In the genomic region with DNA sequence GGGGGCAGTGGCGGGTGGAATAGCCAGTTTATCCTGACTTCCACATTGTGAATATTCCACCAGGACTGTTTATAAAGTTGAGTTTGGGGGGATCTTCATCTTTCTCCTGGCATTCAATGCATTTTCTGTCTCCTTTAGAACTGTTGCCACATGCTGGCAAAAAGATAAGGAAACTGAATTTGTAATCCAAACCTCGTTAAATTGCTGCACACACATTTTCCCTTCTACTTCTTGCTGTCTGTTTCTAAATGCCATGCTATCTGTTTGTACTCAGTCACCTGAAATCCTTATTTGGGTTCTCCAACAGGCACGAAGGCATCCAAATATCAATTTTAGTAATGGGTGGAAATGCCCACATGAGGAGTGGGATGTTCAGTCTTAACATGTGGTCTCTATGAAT, we compare ENCODE assay signal across 11 cellular contexts.
A peak's percentile ranks its signal among the peaks of the same experiment; 100 is the strongest.
DNase-seq lines count a peak whose midpoint lies in the region; ATAC-seq and TF ChIP-seq lines count a peak whose summit lies in the region.
"Had no signal": no experiment of that assay in that cellular context is flagged by ENCODE, and none has a peak within 500 bp of the region (broad histone marks: within the 10 kb centered on the region; RNA-seq: fewer than 3 reads in every experiment).

No MANE protein-coding gene starts in this region.

- WGBS in gastroesophageal sphincter (ENCODE audit: low coverage in 1 of 2), 2 donors: 32 to 41% methylated on average over 3 of the region's 3 CpGs
- 37 to 41% (median 41%) methylated on average over 3 of the region's 3 CpGs for WGBS in psoas muscle, 3 donors

- no peak for DNase-seq in AG10803 (ENCODE audit: low read depth)
- DNase-seq in SJCRH30: no peak
- no peak for DNase-seq in psoas muscle
- no peak for DNase-seq in head of caudate nucleus
- no peak for DNase-seq in NCI-H2081 (lab: John Stamatoyannopoulos, UW)
- DNase-seq: WERI-Rb-1 had no signal

- no peak for TF ChIP-seq CTCF in AG10803 (conservative IDR thresholded peaks at IDR 0.05; ENCODE audit: low read length)
- no peak for TF ChIP-seq CTCF in gastroesophageal sphincter (IDR thresholded peaks at IDR 0.05)
- TF ChIP-seq CTCF in psoas muscle (IDR thresholded peaks at IDR 0.05): no peak

- H3K9me3 ChIP-seq in SJCRH30 (replicated peaks): no peaks in the 10 kb centered on the region
- no peaks in the 10 kb centered on the region for H3K9me3 ChIP-seq in gastroesophageal sphincter
- no peaks in the 10 kb centered on the region for H3K9me3 ChIP-seq in psoas muscle

- ATAC-seq in gastroesophageal sphincter (peak; percentile 7), psoas muscle (peak in 1 of 4 donors; percentile 16), HG02852 (IDR thresholded peaks at IDR 0.05; ENCODE audit: unreplicated experiment) (no peak), GM19455 (IDR thresholded peaks at IDR 0.05; ENCODE audit: unreplicated experiment) (no peak)
- ATAC-seq: activated T-helper 17 cell treated with anti-CD3 and anti-CD28 coated beads, Interleukin-2, amount 50 U/mL, for 72 hours had no signal

- no peaks in the 10 kb centered on the region for H3K36me3 ChIP-seq in SJCRH30
- H3K36me3 ChIP-seq in gastroesophageal sphincter: no peaks in the 10 kb centered on the region
- no peaks in the 10 kb centered on the region for H3K36me3 ChIP-seq in psoas muscle (ENCODE audit: insufficient read depth in 1 of 2, low read depth in 1 of 2)
- H3K36me3 ChIP-seq: WERI-Rb-1 had no signal

- H3K4me3 ChIP-seq in AG10803 (ENCODE audit: low read length): peak overlapping the region; percentile 2; the same call in 1 of the 2 replicates
- no peak overlapping the region for H3K4me3 ChIP-seq in SJCRH30
- no peak overlapping the region for H3K4me3 ChIP-seq in gastroesophageal sphincter
- H3K4me3 ChIP-seq in psoas muscle: no peak overlapping the region

- H3K27me3 ChIP-seq in SJCRH30 (no peaks in the 10 kb centered on the region), gastroesophageal sphincter (no peaks in the 10 kb centered on the region), psoas muscle (ENCODE audit: insufficient read depth in 3 of 3, low read length in 2 of 3) (no peaks in the 10 kb centered on the region)

- peak overlapping the region; percentile 61 for H3K27ac ChIP-seq in SJCRH30
- H3K27ac ChIP-seq in gastroesophageal sphincter: peak overlapping the region; percentile 87 to 93 (median 88)
- peak overlapping the region; percentile 58 for H3K27ac ChIP-seq in psoas muscle
- H3K27ac ChIP-seq: C4-2B, WERI-Rb-1 had no signal

- no peak for TF ChIP-seq POLR2A in gastroesophageal sphincter (IDR thresholded peaks at IDR 0.05)

- TF ChIP-seq EP300 in gastroesophageal sphincter (IDR thresholded peaks at IDR 0.05): no peak

- intact Hi-C loops in psoas muscle (cut with DNase I): no loop called here
- intact Hi-C loops in head of caudate nucleus (cut with DNase I): no loop called here

- peaks cover 31% of the 10 kb centered on the region for H3K4me1 ChIP-seq in SJCRH30
- H3K4me1 ChIP-seq in gastroesophageal sphincter: peaks cover 17 to 44% (median 35%) of the 10 kb centered on the region in 3 donors
- no peaks in the 10 kb centered on the region for H3K4me1 ChIP-seq in psoas muscle
